10 cellular contexts compared by ENCODE assay signal in genomic region chr20:32672982-32673727, GRCh38. TPM values are rescaled to one million over a fixed set of nuclear protein-coding genes. Genes with fewer than 3 reads are reported as not detected.
DNase-seq lines count a peak whose midpoint lies in the region; ATAC-seq and TF ChIP-seq lines count a peak whose summit lies in the region.
"Had no signal": no experiment of that assay in that cellular context is flagged by ENCODE, and none has a peak within 500 bp of the region (broad histone marks: within the 10 kb centered on the region; RNA-seq: fewer than 3 reads in every experiment).

No MANE protein-coding gene starts in this region.

- WGBS in H9 (ENCODE audit: extremely low coverage, insufficient read length, low lambda C conversion rate) = no CpG with 5 or more reads among the region's 18 CpGs
- WGBS in aorta, 2 donors = 70 to 73% methylated on average over 18 of the region's 18 CpGs

- H3K27me3 ChIP-seq in H9 (ENCODE audit: insufficient read depth, low read length) (no peaks in the 10 kb centered on the region), aorta (ENCODE audit: control insufficient read depth in 1 of 2, insufficient read depth in 2 of 2, low read length in 1 of 2) (no peaks in the 10 kb centered on the region), ascending aorta (no peaks in the 10 kb centered on the region)

- H3K4me3 ChIP-seq in aorta (ENCODE audit: low read length in 2 of 2) = no peak overlapping the region
- no peak overlapping the region for H3K4me3 ChIP-seq in ascending aorta

- H4K8ac ChIP-seq in H9 (replicated peaks; ENCODE audit: insufficient read length, low read depth, low read length) = no peak overlapping the region

- H3K36me3 Mint-ChIP-seq in H9 (ENCODE audit: insufficient read depth in 1 of 3, low read depth in 3 of 3) = no peaks in the 10 kb centered on the region
- no peaks in the 10 kb centered on the region for H3K36me3 Mint-ChIP-seq in effector memory CD8-positive, alpha-beta T cell (ENCODE audit: insufficient read depth)

- no peak overlapping the region for H2BK5ac ChIP-seq in H9 (ENCODE audit: insufficient read length, low read length)

- H4K5ac ChIP-seq in H9 (ENCODE audit: insufficient read length, low read depth, low read length) = no peak overlapping the region

- H2AK5ac ChIP-seq in H9 (ENCODE audit: insufficient read length, low read length) = no peak overlapping the region

- H2AFZ ChIP-seq in H9 (ENCODE audit: low read length) = no peak overlapping the region

- H2BK120ac ChIP-seq in H9 (ENCODE audit: low read depth, low read length, poor library complexity, severe bottlenecking) = no peak overlapping the region

- H3K4ac ChIP-seq in H9 (ENCODE audit: low read depth, low read length) = no peak overlapping the region

- no peaks in the 10 kb centered on the region for H3K23me2 ChIP-seq in H9 (ENCODE audit: insufficient read length, low read depth, low read length, poor library complexity, severe bottlenecking)

- no peaks in the 10 kb centered on the region for H3K79me1 ChIP-seq in H9 (ENCODE audit: insufficient read depth, low read depth, low read length, poor library complexity, severe bottlenecking)

- DNase-seq in H9 (no peak), OCI-M1 (lab: John Stamatoyannopoulos, UW) (peak; percentile 45), aorta (no peak), G401 (ENCODE audit: low spot score) (no peak), ascending aorta (ENCODE audit: low spot score in 2 of 2) (no peak), SK-N-DZ (ENCODE audit: low spot score) (no peak)
- peak; percentile 13 to 25 (median 14) for DNase-seq in effector memory CD8-positive, alpha-beta T cell

- H3K27ac ChIP-seq in H9 (ENCODE audit: insufficient read length, low read depth, low read length) = no peak overlapping the region
- H3K27ac ChIP-seq in aorta (ENCODE audit: low read depth in 1 of 2, low read length in 2 of 2) = no peak overlapping the region
- H3K27ac ChIP-seq in ascending aorta = no peak overlapping the region

- H3K9ac ChIP-seq in H9 (ENCODE audit: extremely low read depth, insufficient read length, low read length) = no peak overlapping the region

- intact Hi-C loops in aorta (cut with DNase I) (loop anchor here in 1 of 2 donors (10.0 kb wide), 1 partner anchor 102 kb away; no protein-coding TSS in a partner anchor), ascending aorta (cut with DNase I) (no loop called here)

- ATAC-seq in GM18511 (IDR thresholded peaks at IDR 0.05; ENCODE audit: unreplicated experiment) (peak; percentile 66), aorta (ENCODE audit: low FRiP score) (peak; percentile 24)
- ATAC-seq in effector memory CD8-positive, alpha-beta T cell (replicated peaks) = peak; percentile 72

- peak overlapping the region in 1 of 2 experiments; percentile 20; a peak in 1 of 5 replicates for H3K4me3 Mint-ChIP-seq in H9
- peak overlapping the region; percentile 64 to 67 for H3K4me3 Mint-ChIP-seq in effector memory CD8-positive, alpha-beta T cell

- no peak overlapping the region for H2BK15ac ChIP-seq in H9 (ENCODE audit: low read depth, low read length)

- no peaks in the 10 kb centered on the region for H3K9me3 Mint-ChIP-seq in H9
- no peaks in the 10 kb centered on the region for H3K9me3 Mint-ChIP-seq in effector memory CD8-positive, alpha-beta T cell

- H2BK12ac ChIP-seq in H9 (ENCODE audit: insufficient read length, low read depth, low read length) = no peak overlapping the region

- no peak overlapping the region for H3K14ac ChIP-seq in H9 (ENCODE audit: insufficient read depth, low read length)

- no peak overlapping the region for H3K4me2 ChIP-seq in H9 (ENCODE audit: insufficient read depth, insufficient read length, low read length)

- H3T11ph ChIP-seq in H9 (ENCODE audit: low read length) = no peak overlapping the region

- H3K4me1 ChIP-seq in H9 (ENCODE audit: insufficient read depth, low read length) (no peaks in the 10 kb centered on the region), aorta (ENCODE audit: control insufficient read depth in 1 of 2, insufficient read depth in 2 of 2, low read length in 2 of 2) (no peaks in the 10 kb centered on the region), ascending aorta (no peaks in the 10 kb centered on the region)

- no peaks in the 10 kb centered on the region for H3K79me2 ChIP-seq in H9 (ENCODE audit: insufficient read depth, low read length)

- H3K36me3 ChIP-seq in aorta (ENCODE audit: control insufficient read depth in 1 of 2, insufficient read depth in 2 of 2, low read length in 1 of 2) (no peaks in the 10 kb centered on the region), ascending aorta (no peaks in the 10 kb centered on the region)

- H3K18ac ChIP-seq in H9 (ENCODE audit: insufficient read length, low read depth, low read length) = no peak overlapping the region

- H4K20me1 ChIP-seq in H9 (ENCODE audit: control insufficient read depth, insufficient read depth, insufficient read length) = no peaks in the 10 kb centered on the region

- H3K27ac Mint-ChIP-seq in H9 = peak overlapping the region; percentile 56 to 91 (median 70); a peak in 4 of 7 replicates
- H3K27ac Mint-ChIP-seq in effector memory CD8-positive, alpha-beta T cell = peak overlapping the region; percentile 83 to 87

- H2BK20ac ChIP-seq in H9 (ENCODE audit: low read depth, low read length, poor library complexity, severe bottlenecking) = no peak overlapping the region

- no peaks in the 10 kb centered on the region for H3K9me3 ChIP-seq in H9 (ENCODE audit: control insufficient read depth, low read depth, low read length)
- H3K9me3 ChIP-seq in aorta (ENCODE audit: control insufficient read depth, low read length) = no peaks in the 10 kb centered on the region
- H3K9me3 ChIP-seq in ascending aorta = no peaks in the 10 kb centered on the region

- peaks cover 33 to 46% of the 10 kb centered on the region in 2 experiments for H3K4me1 Mint-ChIP-seq in H9
- H3K4me1 Mint-ChIP-seq in effector memory CD8-positive, alpha-beta T cell (ENCODE audit: low read depth in 2 of 2) = peaks cover 8 to 15% of the 10 kb centered on the region in 2 donors

- H3K27me3 Mint-ChIP-seq in H9 (ENCODE audit: low read depth) = no peaks in the 10 kb centered on the region
- H3K27me3 Mint-ChIP-seq in effector memory CD8-positive, alpha-beta T cell = no peaks in the 10 kb centered on the region

- TF ChIP-seq CTCF in H9 (conservative IDR thresholded peaks at IDR 0.05) (peak; percentile 26; the same call in 1 of the 3 replicates), ascending aorta (IDR thresholded peaks at IDR 0.05) (no peak)

- H4K91ac ChIP-seq in H9 (ENCODE audit: insufficient read length, low read depth, low read length) = no peak overlapping the region

- no peak overlapping the region for H3K23ac ChIP-seq in H9 (ENCODE audit: insufficient read length, low read depth, low read length)

- in situ Hi-C loops in G401 (cut with HindIII; ENCODE audit: low sequenced_read_pairs) = no loop called here

- no peak overlapping the region for H3K56ac ChIP-seq in H9 (ENCODE audit: insufficient read length, low read depth, low read length)

RNA-seq across cellular contexts. Expression of gene C20orf203, which starts 0.6 kb away (rescaled TPM):
- 0.04 and 0.15 TPM in 2 replicates for total RNA-seq in H9 (2021)
- total RNA-seq in aorta = 1 to 10 TPM in 1 of 2 donors, under 1 TPM in 1; 0.51 to 1.1 TPM
- under 1 TPM in 1 of 2 donors, not detected in 1; 0.31 TPM for polyA plus RNA-seq in aorta
- not detected in 2 replicates for total RNA-seq in G401 (2014; rRNA removed; shearing (Covaris generic))
- not detected for total RNA-seq in ascending aorta
- 0.14 and 0.61 TPM in 2 replicates for polyA plus RNA-seq in SK-N-DZ (2014; cell fraction: cytosol; rRNA removed)
- polyA plus RNA-seq in SK-N-DZ (2014; cell fraction: nucleus; rRNA removed) = 0.02 and 0.44 TPM in 2 replicates
- total RNA-seq: glomerular endothelial cell, RPMI7951 had no signal

Comparison
In these comparisons a context has a peak if more than half of its experiments do, and no peak if none do; other contexts are left out.
1. DNase-seq: peak in OCI-M1 (single experiment) and effector memory CD8-positive, alpha-beta T cell (3 of 3); none in H9 (single experiment), aorta (0 of 2), G401 (single experiment), ascending aorta (0 of 2) and SK-N-DZ (single experiment).
2. Peak in every context shown above with its lines, with median percentiles within 50 percentile points of each other: ATAC-seq.